Comparison of ENCODE assay signal across 23 cellular contexts in the genomic region with DNA sequence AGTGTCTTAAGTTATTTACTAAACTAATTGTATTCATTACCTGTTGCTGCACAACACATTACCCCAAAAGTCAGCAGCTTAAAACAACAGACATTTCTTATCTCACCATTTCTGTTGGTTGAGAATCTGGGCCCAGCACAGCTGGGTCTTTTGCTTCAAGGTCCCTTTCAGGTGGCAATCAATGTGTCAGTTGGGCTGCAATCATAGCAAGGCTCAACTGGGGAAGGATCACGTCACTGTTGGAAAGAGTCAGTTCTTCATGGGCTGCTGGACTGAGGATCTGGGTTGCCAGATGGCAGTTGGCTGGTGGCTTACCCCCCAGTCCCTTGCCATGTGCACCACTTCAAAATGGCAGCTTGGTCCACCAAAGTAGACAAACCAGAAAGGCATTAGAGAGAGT.
DNase-seq lines count a peak whose midpoint lies in the region; ATAC-seq, FAIRE-seq and TF ChIP-seq lines count a peak whose summit lies in the region.
"Had no signal": no experiment of that assay in that cellular context is flagged by ENCODE, and none has a peak within 500 bp of the region (broad histone marks: within the 10 kb centered on the region; RNA-seq: fewer than 3 reads in every experiment).

No MANE protein-coding gene starts in this region.

- no peaks in the 10 kb centered on the region; the same call in 1 of the 2 replicates for H3K23me2 ChIP-seq in H1 (ENCODE audit: low read depth, low read length)

- H2AFZ ChIP-seq in GM23338 (peak overlapping the region; percentile 59; the same call in 1 of the 2 replicates), H1 (ENCODE audit: low read length) (0 out of 2 replicates have a peak overlapping the region, but pooled peaks have one; percentile 9)

- H3K27ac ChIP-seq in GM23338 (ENCODE audit: low read depth) (no peak overlapping the region), HEK293 (ENCODE audit: extremely low read depth, low read depth, low read length) (no peak overlapping the region), H1 (ENCODE audit: low read depth, low read length) (no peak overlapping the region)

- H3K36me3 ChIP-seq in GM23338 (ENCODE audit: insufficient read depth) (no peaks in the 10 kb centered on the region), HEK293 (ENCODE audit: control insufficient read depth in 2 of 2, insufficient read depth in 1 of 2, low read length in 2 of 2) (no peaks in the 10 kb centered on the region), H1 (ENCODE audit: control insufficient read depth in 2 of 4, insufficient read depth in 4 of 4, low read length in 3 of 4) (no peaks in the 10 kb centered on the region)
- H3K36me3 ChIP-seq: BE2C had no signal

- H3F3A ChIP-seq in GM23338 (replicated peaks; ENCODE audit: low read depth), result no peaks in the 10 kb centered on the region

- H3K56ac ChIP-seq in H1 (replicated peaks; ENCODE audit: insufficient read length, low read depth, low read length), result no peak overlapping the region

- DNase-seq in activated CD4-positive, alpha-beta memory T cell treated with anti-CD3 and anti-CD28 coated beads for 36 hours, result peak; percentile 9
- DNase-seq in activated CD4-positive, alpha-beta memory T cell treated with anti-CD3 and anti-CD28 coated beads, Interleukin-2, amount 10 ng/mL, durations not matched to agents 7 days and 5 days, result no peak
- DNase-seq in GM23338 (ENCODE audit: low spot score) (no peak), H1 (ENCODE audit: low read depth in 1 of 2, low spot score in 2 of 2) (no peak), NCI-H1694 (lab: John Stamatoyannopoulos, UW) (no peak)
- DNase-seq: ACHN; BE2C; C1 segment of cervical spinal cord; CD4-positive, CD25-positive, alpha-beta regulatory T cell; CD8-positive, alpha-beta memory T cell; COR-L47; DMS 273 treated with DMSO at 0.1 percent for 48 hours; DMS53; DND-41; EL; HCEC 1CT; HFFc6 had no signal

- no peak for TF ChIP-seq POLR2A in H1 (IDR thresholded peaks at IDR 0.05; ENCODE audit: control extremely low read depth in 1 of 2, low read depth in 2 of 2, low read length in 2 of 2)

- H2BK5ac ChIP-seq in H1 (ENCODE audit: low read depth, low read length), result no peak overlapping the region

- H3K4me3 Mint-ChIP-seq in activated CD4-positive, alpha-beta memory T cell treated with anti-CD3 and anti-CD28 coated beads for 36 hours, result no peak overlapping the region
- no peak overlapping the region for H3K4me3 Mint-ChIP-seq in activated CD4-positive, alpha-beta memory T cell treated with anti-CD3 and anti-CD28 coated beads, Interleukin-2, amount 10 ng/mL, durations not matched to agents 7 days and 5 days
- H3K4me3 Mint-ChIP-seq in GM23338, result no peak overlapping the region
- H3K4me3 Mint-ChIP-seq: CD4-positive, CD25-positive, alpha-beta regulatory T cell; CD8-positive, alpha-beta memory T cell; HFFc6; IgD-negative memory B cell had no signal

- no peak overlapping the region for H4K91ac ChIP-seq in H1 (replicated peaks; ENCODE audit: insufficient read length, low read length)

- no peak overlapping the region for H3K4ac ChIP-seq in H1 (replicated peaks; ENCODE audit: insufficient read length, low read depth, low read length)

- CTCF ChIA-PET in activated CD4-positive, alpha-beta memory T cell treated with anti-CD3 and anti-CD28 coated beads for 36 hours (lab: Charles Lee), result interaction anchor here (1.2 kb wide), 1 partner anchor 117 kb away, joined by 3 read pairs; no protein-coding TSS in a partner anchor
- CTCF ChIA-PET in activated CD4-positive, alpha-beta memory T cell treated with anti-CD3 and anti-CD28 coated beads, Interleukin-2, amount 10 ng/mL, durations not matched to agents 7 days and 5 days (lab: Charles Lee), result interaction anchor here (1.2 kb wide), 1 partner anchor 20 kb away, joined by 3 read pairs; no protein-coding TSS in a partner anchor
- CTCF ChIA-PET in HEK293 (lab: Yijun Ruan, JAX) (no interaction called here), H1 (lab: Charles Lee; ENCODE audit: partially characterized antibody) (no interaction called here)

- H3K27me3 ChIP-seq in GM23338 (ENCODE audit: insufficient read depth) (no peaks in the 10 kb centered on the region), H1 (replicated peaks in 1 of 4; ENCODE audit: control insufficient read depth in 3 of 4, extremely low read depth in 1 of 4, insufficient read depth in 3 of 4, low read length in 3 of 4) (no peaks in the 10 kb centered on the region)
- H3K27me3 ChIP-seq: BE2C had no signal

- H3K4me2 ChIP-seq in GM23338 (no peak overlapping the region), H1 (ENCODE audit: insufficient read depth in 1 of 2, low read depth in 2 of 2, low read length in 2 of 2) (no peak overlapping the region)

- H3K79me2 ChIP-seq in GM23338 (replicated peaks; ENCODE audit: insufficient read depth) (no peaks in the 10 kb centered on the region), H1 (ENCODE audit: control insufficient read depth in 1 of 2, insufficient read depth in 2 of 2, low read length in 2 of 2) (no peaks in the 10 kb centered on the region)

- H4K20me1 ChIP-seq in GM23338 (replicated peaks; ENCODE audit: insufficient read depth) (no peaks in the 10 kb centered on the region), H1 (replicated peaks in 1 of 2; ENCODE audit: control insufficient read depth in 1 of 2, insufficient read depth in 2 of 2, low read length in 2 of 2) (no peaks in the 10 kb centered on the region)

- ATAC-seq in GM23338 (no peak), HG03045 (IDR thresholded peaks at IDR 0.05; ENCODE audit: unreplicated experiment) (no peak)
- ATAC-seq: GM12878 had no signal

- no peaks in the 10 kb centered on the region for H3K79me1 ChIP-seq in H1 (ENCODE audit: low read depth, low read length)

- TF ChIP-seq RAD21 in H1 (IDR thresholded peaks at IDR 0.05 in 1 of 2, conservative IDR thresholded peaks at IDR 0.05 in 1 of 2; ENCODE audit: low read depth in 2 of 2, low read length in 2 of 2), result no peak

- no peaks in the 10 kb centered on the region for H3K4me1 Mint-ChIP-seq in activated CD4-positive, alpha-beta memory T cell treated with anti-CD3 and anti-CD28 coated beads for 36 hours (ENCODE audit: low read depth)
- no peaks in the 10 kb centered on the region for H3K4me1 Mint-ChIP-seq in activated CD4-positive, alpha-beta memory T cell treated with anti-CD3 and anti-CD28 coated beads, Interleukin-2, amount 10 ng/mL, durations not matched to agents 7 days and 5 days
- no peaks in the 10 kb centered on the region for H3K4me1 Mint-ChIP-seq in GM23338
- H3K4me1 Mint-ChIP-seq: CD4-positive, CD25-positive, alpha-beta regulatory T cell; IgD-negative memory B cell had no signal

- no peak overlapping the region for H3K27ac Mint-ChIP-seq in activated CD4-positive, alpha-beta memory T cell treated with anti-CD3 and anti-CD28 coated beads for 36 hours
- H3K27ac Mint-ChIP-seq in activated CD4-positive, alpha-beta memory T cell treated with anti-CD3 and anti-CD28 coated beads, Interleukin-2, amount 10 ng/mL, durations not matched to agents 7 days and 5 days, result no peak overlapping the region
- H3K27ac Mint-ChIP-seq in GM23338, result no peak overlapping the region; the same call in 1 of the 2 replicates
- H3K27ac Mint-ChIP-seq: CD4-positive, CD25-positive, alpha-beta regulatory T cell; CD8-positive, alpha-beta memory T cell; HFFc6; IgD-negative memory B cell had no signal

- H3K18ac ChIP-seq in H1 (ENCODE audit: extremely low read depth, low read length), result no peak overlapping the region

- TF ChIP-seq CTCF in GM23338 (conservative IDR thresholded peaks at IDR 0.05; ENCODE audit: low read depth in 2 of 2), result no peak
- TF ChIP-seq CTCF in HEK293 (tag by site-specific recombination; IDR thresholded peaks at IDR 0.05), result no peak
- no peak for TF ChIP-seq CTCF in H1 (IDR thresholded peaks at IDR 0.05; ENCODE audit: control extremely low read depth in 1 of 3, insufficient read depth in 1 of 3, low read depth in 1 of 3, low read length in 3 of 3)

- POLR2A ChIA-PET in activated CD4-positive, alpha-beta memory T cell treated with anti-CD3 and anti-CD28 coated beads for 36 hours (lab: Charles Lee), result no interaction called here
- POLR2A ChIA-PET in activated CD4-positive, alpha-beta memory T cell treated with anti-CD3 and anti-CD28 coated beads, Interleukin-2, amount 10 ng/mL, durations not matched to agents 7 days and 5 days (lab: Charles Lee), result no interaction called here
- POLR2A ChIA-PET in HEK293 (lab: Yijun Ruan, JAX), result no interaction called here
- POLR2A ChIA-PET in H1 (lab: Charles Lee; ENCODE audit: partially characterized antibody), result no interaction called here

- no peak overlapping the region for H4K8ac ChIP-seq in H1 (ENCODE audit: extremely low read depth, insufficient read depth, low read length)

- H3K9me3 ChIP-seq in HEK293 (ENCODE audit: control insufficient read depth, insufficient read depth, low read depth, low read length) (no peaks in the 10 kb centered on the region), H1 (ENCODE audit: insufficient read depth in 2 of 2, low read depth in 1 of 2, low read length in 1 of 2) (no peaks in the 10 kb centered on the region; a peak in 1 of 4 replicates)
- H3K9me3 ChIP-seq: BE2C had no signal

- H3K23ac ChIP-seq in H1 (ENCODE audit: insufficient read length), result no peak overlapping the region

- H3K4me1 ChIP-seq in GM23338 (ENCODE audit: insufficient read depth), result no peaks in the 10 kb centered on the region
- H3K4me1 ChIP-seq in HEK293 (ENCODE audit: control insufficient read depth, insufficient read depth, low read length), result no peaks in the 10 kb centered on the region
- H3K4me1 ChIP-seq in H1 (replicated peaks in 1 of 4; ENCODE audit: control insufficient read depth in 3 of 4, insufficient read depth in 4 of 4, low read length in 3 of 4), result peaks cover 0 to 5% (median 0%) of the 10 kb centered on the region in 4 experiments; a peak in 1 of 7 replicates
- H3K4me1 ChIP-seq: BE2C had no signal

- no peak overlapping the region for H4K5ac ChIP-seq in H1 (ENCODE audit: insufficient read length, low read depth, low read length)

- 92% methylated on average over 1 of the region's 1 CpG; no CpG with 5 or more reads in 1 of the 2 experiments for WGBS in H1 (ENCODE audit: extremely low coverage in 1 of 2, insufficient coverage in 1 of 2, insufficient read length in 1 of 2, insufficient replicate concordance in 2 of 2, low coverage in 1 of 2, low lambda C conversion rate in 2 of 2, missing lambda C conversion rate in 1 of 2), 2 experiments

- H2AK5ac ChIP-seq in H1 (ENCODE audit: low read depth, low read length), result no peak overlapping the region

- no peak for TF ChIP-seq EP300 in H1 (IDR thresholded peaks at IDR 0.05; ENCODE audit: borderline replicate concordance in 1 of 2, low read depth in 2 of 2, low read length in 2 of 2)

- intact Hi-C loops in activated CD4-positive, alpha-beta memory T cell treated with anti-CD3 and anti-CD28 coated beads for 36 hours (cut with micrococcal nuclease), result no loop called here

- peaks cover 1% of the 10 kb centered on the region for H3K27me3 Mint-ChIP-seq in activated CD4-positive, alpha-beta memory T cell treated with anti-CD3 and anti-CD28 coated beads for 36 hours
- H3K27me3 Mint-ChIP-seq in activated CD4-positive, alpha-beta memory T cell treated with anti-CD3 and anti-CD28 coated beads, Interleukin-2, amount 10 ng/mL, durations not matched to agents 7 days and 5 days, result no peaks in the 10 kb centered on the region
- H3K27me3 Mint-ChIP-seq in GM23338 (ENCODE audit: insufficient read depth, low read depth, poor library complexity), result peaks cover 2% of the 10 kb centered on the region
- H3K27me3 Mint-ChIP-seq: IgD-negative memory B cell had no signal

- no peak overlapping the region for H2BK15ac ChIP-seq in H1 (ENCODE audit: low read length)

- no peak overlapping the region for H2BK12ac ChIP-seq in H1 (ENCODE audit: low read depth, low read length)

- no peaks in the 10 kb centered on the region; the same call in 1 of the 2 replicates for H3K9me2 ChIP-seq in GM23338 (ENCODE audit: insufficient read depth)

- no peak overlapping the region for H3K4me3 ChIP-seq in GM23338
- H3K4me3 ChIP-seq in HEK293 (ENCODE audit: low read depth, low read length), result no peak overlapping the region
- H3K4me3 ChIP-seq in H1 (ENCODE audit: extremely low read depth in 1 of 4, insufficient read depth in 2 of 4, low read depth in 3 of 4, low read length in 4 of 4), result no peak overlapping the region
- H3K4me3 ChIP-seq: GM12878 had no signal

- no peak overlapping the region for H3K14ac ChIP-seq in H1 (ENCODE audit: insufficient read length)

- H3K9ac ChIP-seq in H1 (replicated peaks in 1 of 4; ENCODE audit: extremely low read depth in 1 of 4, low read depth in 3 of 4, low read length in 3 of 4), result no peak overlapping the region

- H2BK120ac ChIP-seq in H1 (replicated peaks; ENCODE audit: low read depth, low read length), result no peak overlapping the region

- H3K36me3 Mint-ChIP-seq in activated CD4-positive, alpha-beta memory T cell treated with anti-CD3 and anti-CD28 coated beads for 36 hours, result no peaks in the 10 kb centered on the region
- H3K36me3 Mint-ChIP-seq in activated CD4-positive, alpha-beta memory T cell treated with anti-CD3 and anti-CD28 coated beads, Interleukin-2, amount 10 ng/mL, durations not matched to agents 7 days and 5 days (ENCODE audit: low read depth), result no peaks in the 10 kb centered on the region
- H3K36me3 Mint-ChIP-seq in GM23338 (ENCODE audit: low read depth), result no peaks in the 10 kb centered on the region
- H3K36me3 Mint-ChIP-seq: CD4-positive, CD25-positive, alpha-beta regulatory T cell; IgD-negative memory B cell had no signal

- no peaks in the 10 kb centered on the region for H3K9me3 Mint-ChIP-seq in activated CD4-positive, alpha-beta memory T cell treated with anti-CD3 and anti-CD28 coated beads for 36 hours
- H3K9me3 Mint-ChIP-seq in activated CD4-positive, alpha-beta memory T cell treated with anti-CD3 and anti-CD28 coated beads, Interleukin-2, amount 10 ng/mL, durations not matched to agents 7 days and 5 days, result no peaks in the 10 kb centered on the region
- H3K9me3 Mint-ChIP-seq in GM23338, result peaks cover 4% of the 10 kb centered on the region; the same call in 1 of the 3 replicates

- no peak overlapping the region for H2BK20ac ChIP-seq in H1 (ENCODE audit: low read length)

- FAIRE-seq in H1 (lab: Jason Lieb, UNC), result no peak
- FAIRE-seq: GM12878, H54, HTR-8/SVneo had no signal

Comparison
In these comparisons a context has a peak if more than half of its experiments do, and no peak if none do; other contexts are left out.
1. CTCF ChIA-PET loops: an anchor here in activated CD4-positive, alpha-beta memory T cell treated with anti-CD3 and anti-CD28 coated beads for 36 hours (1.2 kb wide) and activated CD4-positive, alpha-beta memory T cell treated with anti-CD3 and anti-CD28 coated beads, Interleukin-2, amount 10 ng/mL, durations not matched to agents 7 days and 5 days (1.2 kb wide); none called in HEK293 and H1.